ENCODE assay signal across 11 cellular contexts in the genomic region with DNA sequence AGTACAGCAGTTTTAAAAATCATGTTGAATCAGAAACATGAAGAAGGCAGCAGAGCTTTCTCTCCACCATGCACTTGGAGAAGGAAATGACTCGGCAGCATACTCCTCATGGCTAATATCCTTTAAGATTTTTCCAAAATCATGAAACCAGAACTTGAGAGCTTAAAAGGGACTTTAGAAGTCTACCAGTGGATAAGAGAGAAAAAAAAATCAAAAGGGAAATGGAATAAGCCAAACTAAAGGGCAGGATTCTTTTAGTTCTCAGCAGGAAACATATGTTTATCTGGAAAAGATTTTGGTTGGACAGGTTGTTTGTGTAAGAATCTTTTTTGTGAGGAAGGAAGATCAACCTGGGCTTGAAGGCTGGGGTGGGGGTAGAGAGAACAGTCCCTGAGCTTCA.
DNase-seq lines count a peak whose midpoint lies in the region; ATAC-seq, FAIRE-seq and TF ChIP-seq lines count a peak whose summit lies in the region.
"Had no signal": no experiment of that assay in that cellular context is flagged by ENCODE, and none has a peak within 500 bp of the region (broad histone marks: within the 10 kb centered on the region; RNA-seq: fewer than 3 reads in every experiment).

No MANE protein-coding gene starts in this region.

- peak overlapping the region; percentile 66 for H3K4me3 Mint-ChIP-seq in activated naive CD8-positive, alpha-beta T cell

- no peak for TF ChIP-seq EP300 in A549 (IDR thresholded peaks at IDR 0.05)

- H3K27ac ChIP-seq in A549: peak overlapping the region; percentile 52 to 73
- H3K27ac ChIP-seq: 22Rv1, testis had no signal

- peak overlapping the region; percentile 86 for H3K27ac Mint-ChIP-seq in activated naive CD8-positive, alpha-beta T cell

- ATAC-seq in A549: no peak
- no peak for ATAC-seq in HG03025 (IDR thresholded peaks at IDR 0.05; ENCODE audit: low FRiP score, unreplicated experiment)

- WGBS in A549 (ENCODE audit: missing lambda C conversion rate): 71% methylated on average over 1 of the region's 1 CpG
- 59 to 63% methylated on average over 1 of the region's 1 CpG for WGBS in lower leg skin, 2 donors

- peak overlapping the region; percentile 36; the same call in 1 of the 3 replicates for H3K4me2 ChIP-seq in A549

- no peak for TF ChIP-seq RAD21 in A549 (conservative IDR thresholded peaks at IDR 0.05 in 1 of 2, IDR thresholded peaks at IDR 0.05 in 1 of 2)

- FAIRE-seq in A549 (lab: Jason Lieb, UNC) (no peak), frontal cortex (lab: Jason Lieb, UNC) (no peak)

- peaks cover 11% of the 10 kb centered on the region for H3K36me3 Mint-ChIP-seq in activated naive CD8-positive, alpha-beta T cell

- POLR2A ChIA-PET in A549 (lab: Yijun Ruan, JAX): interaction anchor here (0.6 kb wide), 1 partner anchor 116 kb away, joined by 4 read pairs; no protein-coding TSS in a partner anchor

- CTCF ChIA-PET in A549 (lab: Yijun Ruan, JAX): interaction anchor here (0.8 to 1.3 kb wide), 3 partner anchors 13 to 152 kb away, joined by 3 read pairs; partner anchors contain the start of gene TMEM30B

- no peaks in the 10 kb centered on the region for H3K9me3 ChIP-seq in A549
- H3K9me3 ChIP-seq: testis had no signal

- H3K4me3 ChIP-seq in A549 (no peak overlapping the region), lower leg skin (ENCODE audit: low read depth, poor library complexity, severe bottlenecking) (no peak overlapping the region)
- H3K4me3 ChIP-seq: testis had no signal

- peaks cover 55% of the 10 kb centered on the region for H3K4me1 ChIP-seq in A549

- no peak for TF ChIP-seq CTCF in A549 (IDR thresholded peaks at IDR 0.05)
- TF ChIP-seq CTCF in lower leg skin (IDR thresholded peaks at IDR 0.05): no peak

- H3K4me1 Mint-ChIP-seq in activated naive CD8-positive, alpha-beta T cell (ENCODE audit: low read depth): peaks cover 93% of the 10 kb centered on the region

- no peaks in the 10 kb centered on the region for H3K27me3 Mint-ChIP-seq in activated naive CD8-positive, alpha-beta T cell

- H3K9me3 Mint-ChIP-seq in activated naive CD8-positive, alpha-beta T cell (ENCODE audit: low read depth): no peaks in the 10 kb centered on the region

- no peak for TF ChIP-seq POLR2A in A549 (IDR thresholded peaks at IDR 0.05; ENCODE audit: low read length)
- TF ChIP-seq POLR2A in lower leg skin (IDR thresholded peaks at IDR 0.05): no peak

- intact Hi-C loops in lower leg skin (cut with DNase I; ENCODE audit: low total_unique reads): no loop called here

- DNase-seq in DMS 273 (lab: John Stamatoyannopoulos, UW; ENCODE audit: unreplicated experiment) (peak; percentile 11), DMS 273 treated with DMSO at 0.1 percent for 48 hours (lab: John Stamatoyannopoulos, UW) (no peak), A549 (ENCODE audit: low read depth in 1 of 2, low spot score in 1 of 2) (no peak), lung microvascular endothelial cell (ENCODE audit: low read depth in 2 of 2) (peak; percentile 41 to 79), lower leg skin (ENCODE audit: low spot score in 2 of 2) (no peak), frontal cortex (ENCODE audit: low spot score in 2 of 2) (no peak)
- DNase-seq: foreskin melanocyte, testis had no signal

TF ChIP-seq in A549, 52 proteins besides CTCF, POLR2A, EP300 and RAD21:
- no peak for TF ChIP-seq HOXB13 (CRISPR knock-in tag; IDR thresholded peaks at IDR 0.05; ENCODE audit: low read depth)

Comparison
In these comparisons a context has a peak if more than half of its experiments do, and no peak if none do; other contexts are left out.
1. DNase-seq: peak in DMS 273 (single experiment) and lung microvascular endothelial cell (2 of 2); none in DMS 273 treated with DMSO at 0.1 percent for 48 hours (single experiment), A549 (0 of 2), lower leg skin (0 of 2) and frontal cortex (0 of 2).